Comparison of ENCODE assay signal across 9 cellular contexts in the genomic region with DNA sequence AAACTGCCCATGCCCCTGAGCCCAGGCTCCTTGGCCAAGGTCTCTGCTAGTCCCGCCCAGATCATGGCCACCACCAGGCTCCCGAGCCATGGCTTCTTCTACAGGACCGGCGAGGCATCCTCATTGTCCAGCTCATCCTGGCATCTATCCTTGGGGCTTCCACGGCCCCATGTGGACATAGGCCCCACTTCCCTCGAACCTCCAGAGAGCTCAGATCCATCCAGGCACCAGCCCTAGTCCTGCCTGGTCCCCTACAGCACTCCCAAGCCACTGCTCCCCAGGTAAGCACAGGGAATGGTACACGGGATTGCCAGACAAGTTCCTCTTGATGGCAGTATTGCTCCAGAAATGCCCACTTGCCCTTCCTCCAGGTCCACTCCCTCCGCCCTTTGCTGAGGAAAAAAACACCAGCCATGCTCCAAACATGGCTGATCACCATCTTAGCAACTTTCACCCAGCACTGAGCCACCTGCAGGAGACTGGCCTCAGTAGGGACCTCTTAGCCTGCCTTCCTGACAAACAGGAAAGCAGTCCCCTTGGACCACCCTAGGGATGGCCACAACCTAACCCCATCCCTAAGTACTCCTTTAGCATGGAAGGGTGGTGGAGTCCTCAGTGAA.
DNase-seq lines count a peak whose midpoint lies in the region; ATAC-seq and TF ChIP-seq lines count a peak whose summit lies in the region.
"Had no signal": no experiment of that assay in that cellular context is flagged by ENCODE, and none has a peak within 500 bp of the region (broad histone marks: within the 10 kb centered on the region; RNA-seq: fewer than 3 reads in every experiment).

No MANE protein-coding gene starts in this region.

- H3K4me2 ChIP-seq in IMR-90 (ENCODE audit: low read depth, low read length), result no peak overlapping the region

- in situ Hi-C loops in IMR-90 (cut with MboI; ENCODE audit: low sequenced_read_pairs), result no loop called here

- H3K27me3 Mint-ChIP-seq in stimulated activated naive CD8-positive, alpha-beta T cell treated with anti-CD3 and anti-CD28 coated beads, Interleukin-15, amount 100 ng/mL, for 72 hours, result no peaks in the 10 kb centered on the region
- H3K27me3 Mint-ChIP-seq in chondrocyte (ENCODE audit: low read depth), result no peaks in the 10 kb centered on the region
- H3K27me3 Mint-ChIP-seq: central memory CD8-positive, alpha-beta T cell had no signal

- H3K9me3 Mint-ChIP-seq in stimulated activated naive CD8-positive, alpha-beta T cell treated with anti-CD3 and anti-CD28 coated beads, Interleukin-15, amount 100 ng/mL, for 72 hours, result peaks cover 0 to 13% of the 10 kb centered on the region in 2 donors
- peaks cover 34% of the 10 kb centered on the region for H3K9me3 Mint-ChIP-seq in chondrocyte (ENCODE audit: low read depth)
- H3K9me3 Mint-ChIP-seq: central memory CD8-positive, alpha-beta T cell had no signal

- H3K23ac ChIP-seq in IMR-90 (ENCODE audit: low read depth, low read length), result no peak overlapping the region

- no peaks in the 10 kb centered on the region for H3K4me1 Mint-ChIP-seq in stimulated activated naive CD8-positive, alpha-beta T cell treated with anti-CD3 and anti-CD28 coated beads, Interleukin-15, amount 100 ng/mL, for 72 hours
- no peaks in the 10 kb centered on the region for H3K4me1 Mint-ChIP-seq in chondrocyte (ENCODE audit: low read depth)
- H3K4me1 Mint-ChIP-seq: central memory CD8-positive, alpha-beta T cell had no signal

- TF ChIP-seq CTCF in IMR-90 (conservative IDR thresholded peaks at IDR 0.05; ENCODE audit: low read depth, low read length), result 0 out of 2 replicates have a peak, but pooled peaks have one; percentile 20
- TF ChIP-seq CTCF in liver (IDR thresholded peaks at IDR 0.05; ENCODE audit: low read depth, low read length, missing input control), result peak; percentile 58
- TF ChIP-seq CTCF in chondrocyte (IDR thresholded peaks at IDR 0.05), result no peak

- ATAC-seq in GM19467 (IDR thresholded peaks at IDR 0.05; ENCODE audit: unreplicated experiment) (peak; percentile 60), IMR-90 (ENCODE audit: low read depth) (no peak)
- ATAC-seq in stimulated activated naive CD8-positive, alpha-beta T cell treated with anti-CD3 and anti-CD28 coated beads, Interleukin-15, amount 100 ng/mL, for 72 hours, result no peak

- H3K36me3 ChIP-seq in IMR-90 (ENCODE audit: control insufficient read depth, insufficient read depth, low read length) (no peaks in the 10 kb centered on the region), liver (ENCODE audit: control insufficient read depth in 4 of 4, insufficient read depth in 3 of 4, low read depth in 1 of 4, low read length in 3 of 4) (no peaks in the 10 kb centered on the region)

- no peak overlapping the region for H2AFZ ChIP-seq in IMR-90 (replicated peaks; ENCODE audit: low read length, poor library complexity)

- H3K56ac ChIP-seq in IMR-90 (ENCODE audit: extremely low read depth, insufficient read depth, low read length), result no peak overlapping the region

- no peaks in the 10 kb centered on the region for H3K9me1 ChIP-seq in IMR-90 (ENCODE audit: insufficient read depth, low read length)

- peaks cover 17% of the 10 kb centered on the region; the same call in 1 of the 2 replicates for H3K27me3 ChIP-seq in IMR-90 (ENCODE audit: control insufficient read depth, insufficient read depth, low read length)
- H3K27me3 ChIP-seq in liver (ENCODE audit: control insufficient read depth in 4 of 4, insufficient read depth in 4 of 4, low read length in 3 of 4), result no peaks in the 10 kb centered on the region

- H3K4ac ChIP-seq in IMR-90 (ENCODE audit: low read depth, low read length), result no peak overlapping the region

- POLR2A ChIA-PET in IMR-90 (lab: Charles Lee; ENCODE audit: unreplicated experiment), result no interaction called here

- H3K27ac ChIP-seq in IMR-90 (ENCODE audit: insufficient read depth, low read length) (no peak overlapping the region), liver (ENCODE audit: low read depth in 1 of 2, low read length in 2 of 2) (no peak overlapping the region)

- no peak overlapping the region for H3K4me3 Mint-ChIP-seq in stimulated activated naive CD8-positive, alpha-beta T cell treated with anti-CD3 and anti-CD28 coated beads, Interleukin-15, amount 100 ng/mL, for 72 hours
- no peak overlapping the region for H3K4me3 Mint-ChIP-seq in chondrocyte (ENCODE audit: unreplicated experiment)
- H3K4me3 Mint-ChIP-seq: central memory CD8-positive, alpha-beta T cell had no signal

- H3K9ac ChIP-seq in IMR-90 (ENCODE audit: low read depth, low read length) (no peak overlapping the region), liver (ENCODE audit: low read depth in 1 of 2, low read length in 2 of 2) (no peak overlapping the region)

- H3K4me1 ChIP-seq in IMR-90 (ENCODE audit: control insufficient read depth, insufficient read depth, low read length) (no peaks in the 10 kb centered on the region), liver (ENCODE audit: control insufficient read depth in 4 of 4, insufficient read depth in 4 of 4, low read length in 3 of 4) (peaks cover 0 to 22% (median 15%) of the 10 kb centered on the region in 4 donors)

- H4K91ac ChIP-seq in IMR-90 (ENCODE audit: insufficient read depth, low read depth, low read length), result no peak overlapping the region

- no peak overlapping the region for H3K18ac ChIP-seq in IMR-90 (ENCODE audit: low read depth, low read length)

- H2BK20ac ChIP-seq in IMR-90 (ENCODE audit: low read depth, low read length), result no peak overlapping the region

- H3K14ac ChIP-seq in IMR-90 (replicated peaks; ENCODE audit: low read depth, low read length), result no peak overlapping the region

- H2BK15ac ChIP-seq in IMR-90 (ENCODE audit: low read depth, low read length), result no peak overlapping the region

- BruUV-seq in IMR-90 (replicated peaks; lab: Mats Ljungman, UMichigan), result no TSS peak

- H3K9me3 ChIP-seq in IMR-90 (ENCODE audit: control insufficient read depth, insufficient read depth, low read length), result peaks cover 15% of the 10 kb centered on the region; the same call in 1 of the 2 replicates
- H3K9me3 ChIP-seq in liver (ENCODE audit: control insufficient read depth in 4 of 4, low read length in 3 of 4), result no peaks in the 10 kb centered on the region

- no peak overlapping the region for H2BK120ac ChIP-seq in IMR-90 (ENCODE audit: low read depth, low read length)

- H3K4me3 ChIP-seq in IMR-90 (ENCODE audit: insufficient read depth, low read depth, low read length) (no peak overlapping the region), liver (ENCODE audit: low read depth in 1 of 3, low read length in 3 of 3) (peak overlapping the region in 1 of 3 donors; percentile 63)

- 56% methylated on average over 5 of the region's 8 CpGs; no CpG with 5 or more reads in 1 of the 2 experiments for WGBS in IMR-90 (ENCODE audit: extremely low coverage in 2 of 2, insufficient read length in 1 of 2), 2 experiments
- 95% methylated on average over 8 of the region's 8 CpGs for WGBS in liver

- no peak overlapping the region for H4K8ac ChIP-seq in IMR-90 (ENCODE audit: low read depth in 2 of 2, low read length in 2 of 2)

- H4K5ac ChIP-seq in IMR-90 (ENCODE audit: low read depth, low read length), result no peak overlapping the region

- H3K79me1 ChIP-seq in IMR-90 (ENCODE audit: low read depth in 1 of 2, low read length in 2 of 2), result no peaks in the 10 kb centered on the region

- dilution Hi-C loops in IMR-90 (cut with HindIII; ENCODE audit: low sequenced_read_pairs, unreplicated experiment), result no loop called here

- TF ChIP-seq RAD21 in IMR-90 (IDR thresholded peaks at IDR 0.05; ENCODE audit: low read length) (peak; percentile 41), liver (IDR thresholded peaks at IDR 0.05) (peak; percentile 34 to 94)

- H3K36me3 Mint-ChIP-seq in chondrocyte (ENCODE audit: low read depth), result no peaks in the 10 kb centered on the region

- intact Hi-C loops in IMR-90 (cut with micrococcal nuclease), result no loop called here

- peak overlapping the region in 1 of 2 donors; percentile 27 for H3K27ac Mint-ChIP-seq in stimulated activated naive CD8-positive, alpha-beta T cell treated with anti-CD3 and anti-CD28 coated beads, Interleukin-15, amount 100 ng/mL, for 72 hours
- no peak overlapping the region for H3K27ac Mint-ChIP-seq in chondrocyte (ENCODE audit: unreplicated experiment)

- CTCF ChIA-PET in IMR-90 (lab: Yijun Ruan, JAX), result no interaction called here

- no peak overlapping the region for H2AK9ac ChIP-seq in IMR-90 (replicated peaks; ENCODE audit: low read depth, low read length, poor library complexity)

- H2AK5ac ChIP-seq in IMR-90 (ENCODE audit: low read depth, low read length), result no peak overlapping the region

- no peak for TF ChIP-seq POLR2A in IMR-90 (IDR thresholded peaks at IDR 0.05; ENCODE audit: low read depth, low read length)

- no peak overlapping the region for H2BK5ac ChIP-seq in IMR-90 (ENCODE audit: low read depth, low read length, poor library complexity, severe bottlenecking)

- DNase-seq in DMS79 treated with DMSO at 0.1 percent for 48 hours (lab: John Stamatoyannopoulos, UW) (peak; percentile 6), IMR-90 (peak; percentile 29), UCSD-AML1 (lab: John Stamatoyannopoulos, UW; ENCODE audit: unreplicated experiment) (peak; percentile 32), chondrocyte (ENCODE audit: low spot score) (no peak)
- DNase-seq in stimulated activated naive CD8-positive, alpha-beta T cell treated with anti-CD3 and anti-CD28 coated beads, Interleukin-15, amount 100 ng/mL, for 72 hours, result no peak
- DNase-seq in stimulated activated CD4-positive, alpha-beta T cell treated with anti-CD3 and anti-CD28 coated beads, Interleukin-4, amount 100 ng/mL, for 4 hours, result no peak

- no peaks in the 10 kb centered on the region; the same call in 1 of the 2 replicates for H4K20me1 ChIP-seq in IMR-90 (ENCODE audit: insufficient read depth, low read length)

TF ChIP-seq in IMR-90, 13 proteins besides CTCF, POLR2A, EP300 and RAD21:
- TF ChIP-seq NFE2L2 (IDR thresholded peaks at IDR 0.05; ENCODE audit: low read depth, low read length) (no peak), MAZ (IDR thresholded peaks at IDR 0.05; ENCODE audit: borderline replicate concordance, low read depth, low read length) (0 out of 2 replicates have a peak, but pooled peaks have one; percentile 41), BHLHE40 (IDR thresholded peaks at IDR 0.05; ENCODE audit: low read depth, low read length) (no peak), CEBPB (IDR thresholded peaks at IDR 0.05; ENCODE audit: low read depth, low read length) (no peak)

TF ChIP-seq in liver, 16 proteins besides CTCF, POLR2A, EP300 and RAD21:
- TF ChIP-seq MAX (IDR thresholded peaks at IDR 0.05) (no peak), SP1 (IDR thresholded peaks at IDR 0.05) (peak; percentile 58)

Comparison
In these comparisons a context has a peak if more than half of its experiments do, and no peak if none do; other contexts are left out.
1. DNase-seq: peak in DMS79 treated with DMSO at 0.1 percent for 48 hours (single experiment), IMR-90 (single experiment) and UCSD-AML1 (single experiment); none in stimulated activated naive CD8-positive, alpha-beta T cell treated with anti-CD3 and anti-CD28 coated beads, Interleukin-15, amount 100 ng/mL, for 72 hours (0 of 2), chondrocyte (single experiment) and stimulated activated CD4-positive, alpha-beta T cell treated with anti-CD3 and anti-CD28 coated beads, Interleukin-4, amount 100 ng/mL, for 4 hours (0 of 2).